Comparison of ENCODE assay signal across 8 cellular contexts in genomic region chr3:109050591-109051167, GRCh38.
DNase-seq lines count a peak whose midpoint lies in the region; ATAC-seq and TF ChIP-seq lines count a peak whose summit lies in the region.

No MANE protein-coding gene starts in this region.

- no peak overlapping the region for H3K4me3 Mint-ChIP-seq in Calu3 (ENCODE audit: low read depth, unreplicated experiment)

- H3K36me3 ChIP-seq in tibial artery = no peaks in the 10 kb centered on the region

- no peak overlapping the region for H3K27ac ChIP-seq in tibial artery

- intact Hi-C loops in Calu3 (cut with micrococcal nuclease; ENCODE audit: unreplicated experiment) = loop anchor here (1.0 to 10.0 kb wide), 3 partner anchors 32 to 344 kb away; no protein-coding TSS in a partner anchor
- intact Hi-C loops in tibial artery (cut with DNase I; ENCODE audit: low total_unique reads) = no loop called here

- H3K4me3 ChIP-seq in fibroblast of mammary gland (ENCODE audit: control insufficient read depth, low read depth, low read length) (no peak overlapping the region), tibial artery (no peak overlapping the region)

- peak; percentile 41 for DNase-seq in Calu3
- peak; percentile 55 for DNase-seq in RKO (ENCODE audit: low spot score)
- peak; percentile 18 for DNase-seq in fibroblast of mammary gland (ENCODE audit: low read depth)
- no peak for DNase-seq in tibial artery
- DNase-seq in 8988T = no peak

- no peaks in the 10 kb centered on the region for H3K36me3 Mint-ChIP-seq in Calu3 (ENCODE audit: insufficient read depth, unreplicated experiment)

- TF ChIP-seq CTCF in Calu3 (IDR thresholded peaks at IDR 0.05; ENCODE audit: unreplicated experiment) = peak; percentile 51
- TF ChIP-seq CTCF in fibroblast of mammary gland (conservative IDR thresholded peaks at IDR 0.05; ENCODE audit: control insufficient read depth, insufficient read depth, low read depth, low read length) = peak; percentile 48
- peak in 1 of 2 experiments; percentile 12 for TF ChIP-seq CTCF in tibial artery (IDR thresholded peaks at IDR 0.05)

- BruUV-seq in Calu3 (replicated peaks; lab: Mats Ljungman, UMichigan) = no TSS peak

- H3K9me3 Mint-ChIP-seq in Calu3 (ENCODE audit: low read depth, unreplicated experiment) = no peaks in the 10 kb centered on the region

- no peaks in the 10 kb centered on the region for H3K4me1 ChIP-seq in tibial artery

- CTCF ChIA-PET in Calu3 (lab: Charles Lee) = interaction anchor here (1.0 kb wide), 1 partner anchor 174 kb away, joined by 3 read pairs; no protein-coding TSS in a partner anchor

- peaks cover 0 to 3% (median 0%) of the 10 kb centered on the region in 3 donors for H3K9me3 ChIP-seq in tibial artery

- H3K4me1 Mint-ChIP-seq in Calu3 (ENCODE audit: low read depth, unreplicated experiment) = peaks cover 7% of the 10 kb centered on the region

- no peak overlapping the region for H3K27ac Mint-ChIP-seq in Calu3 (ENCODE audit: unreplicated experiment)

- no peaks in the 10 kb centered on the region for H3K27me3 Mint-ChIP-seq in Calu3 (ENCODE audit: unreplicated experiment)

- ATAC-seq in GM18907 (IDR thresholded peaks at IDR 0.05; ENCODE audit: unreplicated experiment) (peak; percentile 77), HG03439 (IDR thresholded peaks at IDR 0.05; ENCODE audit: unreplicated experiment) (peak; percentile 52), GM18870 (IDR thresholded peaks at IDR 0.05; ENCODE audit: unreplicated experiment) (no peak)

- no peaks in the 10 kb centered on the region for H3K27me3 ChIP-seq in tibial artery

Comparison
In these comparisons a context has a peak if more than half of its experiments do, and no peak if none do; other contexts are left out.
1. DNase-seq: peak in Calu3 (single experiment), RKO (single experiment) and fibroblast of mammary gland (single experiment); none in tibial artery (0 of 2) and 8988T (single experiment).